Comparison of ENCODE assay signal across 9 cellular contexts in the genomic region with DNA sequence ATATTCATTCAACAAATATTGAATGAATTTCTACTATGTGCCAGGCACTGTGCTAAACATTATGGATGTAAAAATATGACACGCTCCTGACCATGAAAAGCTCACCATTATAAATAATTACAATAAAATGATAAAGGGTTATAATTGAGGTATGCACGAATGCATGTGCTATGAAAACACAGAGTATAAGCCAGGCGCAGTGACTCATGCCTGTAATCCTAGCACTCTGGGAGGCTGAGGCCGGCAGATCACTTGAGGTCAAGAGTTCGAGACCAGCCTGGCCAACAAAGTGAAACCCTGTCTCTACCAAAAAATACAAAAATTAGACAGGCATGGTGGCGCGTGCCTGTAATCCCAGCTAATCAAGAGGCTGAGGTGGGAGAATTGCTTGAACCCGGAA. TPM values are rescaled to one million over a fixed set of nuclear protein-coding genes. Genes with fewer than 3 reads are reported as not detected.
DNase-seq lines count a peak whose midpoint lies in the region; FAIRE-seq and TF ChIP-seq lines count a peak whose summit lies in the region.
"Not testable (repeated sequence)": the region's sequence is repeated elsewhere in the genome, so short reads cannot be mapped to it uniquely, and the experiment has no call there.
"Had no signal": no experiment of that assay in that cellular context is flagged by ENCODE, and none has a peak within 500 bp of the region (broad histone marks: within the 10 kb centered on the region; RNA-seq: fewer than 3 reads in every experiment).

No MANE protein-coding gene starts in this region.

- TF ChIP-seq POLR2A in H54 (IDR thresholded peaks at IDR 0.05; ENCODE audit: low read depth, low read length): not testable (repeated sequence)

- not testable (repeated sequence) for H3K4me3 ChIP-seq in choroid plexus epithelial cell (ENCODE audit: low read depth, low read length)

- DNase-seq in Daoy (ENCODE audit: low read depth) (peak; percentile 52), RPMI7951 (ENCODE audit: low read depth) (peak; percentile 17), amniotic epithelial cell (ENCODE audit: low read depth) (peak; percentile 35), choroid plexus epithelial cell (ENCODE audit: low read depth) (peak; percentile 58), hepatic stellate cell (ENCODE audit: low spot score) (peak; percentile 2)
- not testable (repeated sequence) for DNase-seq in H54 (ENCODE audit: insufficient read length, low spot score); HTR-8/SVneo (ENCODE audit: insufficient read length, low spot score); urothelium cell line (ENCODE audit: low spot score)

- peak; percentile 94 for FAIRE-seq in H54 (lab: Jason Lieb, UNC)
- peak; percentile 31 for FAIRE-seq in HTR-8/SVneo (lab: Jason Lieb, UNC)
- peak; percentile 40 for FAIRE-seq in urothelium cell line (lab: Jason Lieb, UNC)

- TF ChIP-seq CTCF in choroid plexus epithelial cell (conservative IDR thresholded peaks at IDR 0.05; ENCODE audit: low read depth, low read length): not testable (repeated sequence)

RNA-seq across cellular contexts. Expression of a gene that starts 5.8 kb away (rescaled TPM):
- 0.11 and 0.33 TPM in 2 replicates for total RNA-seq in Daoy (2014; rRNA removed; shearing (Covaris generic))
- 0.12 TPM in 1 of 2 replicates, not detected in the other for total RNA-seq in RPMI7951 (2014; rRNA removed; shearing (Covaris generic))
- total RNA-seq: OCI-LY7 had no signal

RNA-seq across cellular contexts. Expression of a gene that starts 5.9 kb away (rescaled TPM):
- total RNA-seq in Daoy (2014; rRNA removed; shearing (Covaris generic)): 43.2 and 46.7 TPM in 2 replicates
- 25.8 and 33.6 TPM in 2 replicates for total RNA-seq in RPMI7951 (2014; rRNA removed; shearing (Covaris generic))
